19 cellular contexts compared by ENCODE assay signal in the genomic region with DNA sequence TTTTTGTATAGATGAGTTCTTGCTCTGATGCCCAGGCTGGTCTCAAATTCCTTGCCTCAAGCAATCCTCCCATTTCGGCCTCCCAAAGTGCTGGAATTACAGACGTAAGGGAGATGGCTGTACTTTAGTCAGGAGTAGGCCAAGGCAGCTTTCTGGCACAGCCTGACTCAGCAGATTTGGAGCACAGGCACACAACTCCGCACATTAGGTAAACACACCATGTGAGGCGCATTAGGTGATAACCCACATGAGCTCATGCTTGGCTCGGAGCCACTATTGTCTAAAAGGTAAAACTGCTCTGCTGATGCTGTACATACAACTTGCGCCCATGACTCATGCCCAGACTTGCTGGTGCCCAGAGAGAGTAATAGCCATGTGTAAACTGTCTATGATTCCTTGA.
A peak's percentile ranks its signal among the peaks of the same experiment; 100 is the strongest.
DNase-seq lines count a peak whose midpoint lies in the region; ATAC-seq and TF ChIP-seq lines count a peak whose summit lies in the region.
"Had no signal": no experiment of that assay in that cellular context is flagged by ENCODE, and none has a peak within 500 bp of the region (broad histone marks: within the 10 kb centered on the region; RNA-seq: fewer than 3 reads in every experiment).

No MANE protein-coding gene starts in this region.

- H3K27me3 ChIP-seq in hepatocyte = no peaks in the 10 kb centered on the region

- no peak overlapping the region for H3K4me3 ChIP-seq in hepatocyte

- DNase-seq in COR-L47 (lab: John Stamatoyannopoulos, UW) = peak; percentile 22
- peak; percentile 94 to 98 for DNase-seq in SHP77 (lab: John Stamatoyannopoulos, UW)
- peak; percentile 52 for DNase-seq in hepatocyte (ENCODE audit: low spot score)
- DNase-seq in activated CD4-positive, alpha-beta T cell treated with anti-CD3 and anti-CD28 coated beads, Interleukin-2, amount 10 ng/mL, durations not matched to agents 7 days and 5 days = no peak
- no peak for DNase-seq in Ammon's horn (ENCODE audit: low spot score)
- no peak for DNase-seq in activated CD4-positive, alpha-beta T cell treated with anti-CD3 and anti-CD28 coated beads for 36 hours
- DNase-seq: activated CD4-positive, CD25-positive, alpha-beta regulatory T cell; activated T-cell treated with anti-CD3 and anti-CD28 coated beads, Interleukin-2, amount 50 U/mL, for 72 hours; aorta; endodermal cell; GDM1; mesendoderm; NCI-H446; SK-N-SH had no signal

- POLR2A ChIA-PET in activated CD4-positive, alpha-beta T cell treated with anti-CD3 and anti-CD28 coated beads, Interleukin-2, amount 10 ng/mL, durations not matched to agents 7 days and 5 days (lab: Charles Lee) = no interaction called here
- POLR2A ChIA-PET in activated CD4-positive, alpha-beta T cell treated with anti-CD3 and anti-CD28 coated beads for 36 hours (lab: Charles Lee) = interaction anchor here (0.6 kb wide), 1 partner anchor 13 kb away, joined by 3 read pairs; no protein-coding TSS in a partner anchor

- ATAC-seq in GM21528 (IDR thresholded peaks at IDR 0.05; ENCODE audit: low FRiP score, unreplicated experiment) = no peak
- no peak for ATAC-seq in activated CD4-positive, alpha-beta T cell treated with anti-CD3 and anti-CD28 coated beads for 36 hours
- ATAC-seq: activated T-cell treated with anti-CD3 and anti-CD28 coated beads, Interleukin-2, amount 50 U/mL, for 72 hours had no signal

- no peak overlapping the region for H2AFZ ChIP-seq in hepatocyte

- no peaks in the 10 kb centered on the region for H3K9me2 ChIP-seq in hepatocyte (replicated peaks; ENCODE audit: insufficient read depth)
- H3K9me2 ChIP-seq: SK-N-SH had no signal

- CTCF ChIA-PET in activated CD4-positive, alpha-beta T cell treated with anti-CD3 and anti-CD28 coated beads, Interleukin-2, amount 10 ng/mL, durations not matched to agents 7 days and 5 days (lab: Charles Lee) = interaction anchor here (1.0 kb wide), 1 partner anchor 24 kb away, joined by 3 read pairs; no protein-coding TSS in a partner anchor
- CTCF ChIA-PET in activated CD4-positive, alpha-beta T cell treated with anti-CD3 and anti-CD28 coated beads for 36 hours (lab: Charles Lee) = no interaction called here

- intact Hi-C loops in activated CD4-positive, alpha-beta T cell treated with anti-CD3 and anti-CD28 coated beads for 36 hours (cut with DNase I, micrococcal nuclease) = no loop called here

- 80% methylated on average over 6 of the region's 6 CpGs for WGBS in hepatocyte (ENCODE audit: low lambda C conversion rate, missing lambda C conversion rate)

- TF ChIP-seq RAD21 in Ishikawa (IDR thresholded peaks at IDR 0.05; ENCODE audit: low read depth) = no peak

- H3K79me2 ChIP-seq in hepatocyte = no peaks in the 10 kb centered on the region

- H3K9me3 Mint-ChIP-seq in activated CD4-positive, alpha-beta T cell treated with anti-CD3 and anti-CD28 coated beads, Interleukin-2, amount 10 ng/mL, durations not matched to agents 7 days and 5 days = no peaks in the 10 kb centered on the region
- H3K9me3 Mint-ChIP-seq in activated CD4-positive, alpha-beta T cell treated with anti-CD3 and anti-CD28 coated beads for 36 hours (ENCODE audit: low read depth) = no peaks in the 10 kb centered on the region
- H3K9me3 Mint-ChIP-seq: activated T-cell treated with anti-CD3 and anti-CD28 coated beads, Interleukin-2, amount 50 U/mL, for 72 hours had no signal

- TF ChIP-seq CTCF in hepatocyte (IDR thresholded peaks at IDR 0.05; ENCODE audit: poor library complexity) = no peak

- H3K4me1 ChIP-seq in hepatocyte (ENCODE audit: insufficient read depth) = no peaks in the 10 kb centered on the region

- no peaks in the 10 kb centered on the region for H3K36me3 ChIP-seq in hepatocyte (replicated peaks; ENCODE audit: insufficient read depth, low read depth)

- no peak overlapping the region for H3K27ac ChIP-seq in hepatocyte
- H3K27ac ChIP-seq: KMS-11 had no signal

- H3K27ac Mint-ChIP-seq in activated CD4-positive, alpha-beta T cell treated with anti-CD3 and anti-CD28 coated beads, Interleukin-2, amount 10 ng/mL, durations not matched to agents 7 days and 5 days = no peak overlapping the region
- H3K27ac Mint-ChIP-seq in activated CD4-positive, alpha-beta T cell treated with anti-CD3 and anti-CD28 coated beads for 36 hours = no peak overlapping the region
- H3K27ac Mint-ChIP-seq: activated T-cell treated with anti-CD3 and anti-CD28 coated beads, Interleukin-2, amount 50 U/mL, for 72 hours; B cell; endodermal cell; progenitor cell of endocrine pancreas had no signal

- no peak overlapping the region for H3K4me2 ChIP-seq in hepatocyte
- H3K4me2 ChIP-seq: KMS-11, SK-N-SH had no signal

- no peak for TF ChIP-seq EP300 in Ishikawa (IDR thresholded peaks at IDR 0.05; ENCODE audit: borderline replicate concordance)

- H3K27me3 Mint-ChIP-seq in activated CD4-positive, alpha-beta T cell treated with anti-CD3 and anti-CD28 coated beads, Interleukin-2, amount 10 ng/mL, durations not matched to agents 7 days and 5 days = no peaks in the 10 kb centered on the region
- H3K27me3 Mint-ChIP-seq in activated CD4-positive, alpha-beta T cell treated with anti-CD3 and anti-CD28 coated beads for 36 hours = peaks cover 2% of the 10 kb centered on the region
- H3K27me3 Mint-ChIP-seq: B cell had no signal

- no peaks in the 10 kb centered on the region for H4K20me1 ChIP-seq in hepatocyte (ENCODE audit: insufficient read depth, poor library complexity, severe bottlenecking)

- no peak overlapping the region for H3K4me3 Mint-ChIP-seq in activated CD4-positive, alpha-beta T cell treated with anti-CD3 and anti-CD28 coated beads, Interleukin-2, amount 10 ng/mL, durations not matched to agents 7 days and 5 days
- no peak overlapping the region for H3K4me3 Mint-ChIP-seq in activated CD4-positive, alpha-beta T cell treated with anti-CD3 and anti-CD28 coated beads for 36 hours
- H3K4me3 Mint-ChIP-seq: activated T-cell treated with anti-CD3 and anti-CD28 coated beads, Interleukin-2, amount 50 U/mL, for 72 hours; B cell; endodermal cell had no signal

- H3K4me1 Mint-ChIP-seq in activated CD4-positive, alpha-beta T cell treated with anti-CD3 and anti-CD28 coated beads, Interleukin-2, amount 10 ng/mL, durations not matched to agents 7 days and 5 days = no peaks in the 10 kb centered on the region
- H3K4me1 Mint-ChIP-seq in activated CD4-positive, alpha-beta T cell treated with anti-CD3 and anti-CD28 coated beads for 36 hours = no peaks in the 10 kb centered on the region
- H3K4me1 Mint-ChIP-seq: B cell had no signal

- H3K9me3 ChIP-seq in hepatocyte (ENCODE audit: low read depth) = no peaks in the 10 kb centered on the region
- H3K9me3 ChIP-seq: SK-N-SH had no signal

- no peaks in the 10 kb centered on the region for H3K36me3 Mint-ChIP-seq in activated CD4-positive, alpha-beta T cell treated with anti-CD3 and anti-CD28 coated beads, Interleukin-2, amount 10 ng/mL, durations not matched to agents 7 days and 5 days (ENCODE audit: low read depth)
- no peaks in the 10 kb centered on the region for H3K36me3 Mint-ChIP-seq in activated CD4-positive, alpha-beta T cell treated with anti-CD3 and anti-CD28 coated beads for 36 hours (ENCODE audit: low read depth)

TF ChIP-seq in Ishikawa, 13 proteins besides CTCF, POLR2A, EP300 and RAD21:
- TF ChIP-seq, protein P1, sequence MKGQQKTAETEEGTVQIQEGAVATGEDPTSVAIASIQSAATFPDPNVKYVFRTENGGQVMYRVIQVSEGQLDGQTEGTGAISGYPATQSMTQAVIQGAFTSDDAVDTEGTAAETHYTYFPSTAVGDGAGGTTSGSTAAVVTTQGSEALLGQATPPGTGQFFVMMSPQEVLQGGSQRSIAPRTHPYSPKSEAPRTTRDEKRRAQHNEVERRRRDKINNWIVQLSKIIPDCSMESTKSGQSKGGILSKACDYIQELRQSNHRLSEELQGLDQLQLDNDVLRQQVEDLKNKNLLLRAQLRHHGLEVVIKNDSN (IDR thresholded peaks at IDR 0.05) = peak; percentile 46; the same call in 1 of the 2 replicates
- TF ChIP-seq NFIC (IDR thresholded peaks at IDR 0.05) = peak; percentile 78
- TF ChIP-seq, protein P2, sequence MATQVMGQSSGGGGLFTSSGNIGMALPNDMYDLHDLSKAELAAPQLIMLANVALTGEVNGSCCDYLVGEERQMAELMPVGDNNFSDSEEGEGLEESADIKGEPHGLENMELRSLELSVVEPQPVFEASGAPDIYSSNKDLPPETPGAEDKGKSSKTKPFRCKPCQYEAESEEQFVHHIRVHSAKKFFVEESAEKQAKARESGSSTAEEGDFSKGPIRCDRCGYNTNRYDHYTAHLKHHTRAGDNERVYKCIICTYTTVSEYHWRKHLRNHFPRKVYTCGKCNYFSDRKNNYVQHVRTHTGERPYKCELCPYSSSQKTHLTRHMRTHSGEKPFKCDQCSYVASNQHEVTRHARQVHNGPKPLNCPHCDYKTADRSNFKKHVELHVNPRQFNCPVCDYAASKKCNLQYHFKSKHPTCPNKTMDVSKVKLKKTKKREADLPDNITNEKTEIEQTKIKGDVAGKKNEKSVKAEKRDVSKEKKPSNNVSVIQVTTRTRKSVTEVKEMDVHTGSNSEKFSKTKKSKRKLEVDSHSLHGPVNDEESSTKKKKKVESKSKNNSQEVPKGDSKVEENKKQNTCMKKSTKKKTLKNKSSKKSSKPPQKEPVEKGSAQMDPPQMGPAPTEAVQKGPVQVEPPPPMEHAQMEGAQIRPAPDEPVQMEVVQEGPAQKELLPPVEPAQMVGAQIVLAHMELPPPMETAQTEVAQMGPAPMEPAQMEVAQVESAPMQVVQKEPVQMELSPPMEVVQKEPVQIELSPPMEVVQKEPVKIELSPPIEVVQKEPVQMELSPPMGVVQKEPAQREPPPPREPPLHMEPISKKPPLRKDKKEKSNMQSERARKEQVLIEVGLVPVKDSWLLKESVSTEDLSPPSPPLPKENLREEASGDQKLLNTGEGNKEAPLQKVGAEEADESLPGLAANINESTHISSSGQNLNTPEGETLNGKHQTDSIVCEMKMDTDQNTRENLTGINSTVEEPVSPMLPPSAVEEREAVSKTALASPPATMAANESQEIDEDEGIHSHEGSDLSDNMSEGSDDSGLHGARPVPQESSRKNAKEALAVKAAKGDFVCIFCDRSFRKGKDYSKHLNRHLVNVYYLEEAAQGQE (IDR thresholded peaks at IDR 0.05; ENCODE audit: low read depth) = no peak

Comparison
In these comparisons a context has a peak if more than half of its experiments do, and no peak if none do; other contexts are left out.
1. DNase-seq: peak in COR-L47 (single experiment), SHP77 (2 of 2) and hepatocyte (single experiment); none in activated CD4-positive, alpha-beta T cell treated with anti-CD3 and anti-CD28 coated beads, Interleukin-2, amount 10 ng/mL, durations not matched to agents 7 days and 5 days (single experiment), Ammon's horn (single experiment) and activated CD4-positive, alpha-beta T cell treated with anti-CD3 and anti-CD28 coated beads for 36 hours (single experiment).